In genomic region chr15:94230886-94231727, GRCh38 we compare ENCODE assay signal across 8 cellular contexts. TPM values are rescaled to one million over a fixed set of nuclear protein-coding genes. Genes with fewer than 3 reads are reported as not detected.
DNase-seq lines count a peak whose midpoint lies in the region; ATAC-seq and TF ChIP-seq lines count a peak whose summit lies in the region.

Gene MCTP2, plus strand, starts transcription at chr15:94231561. Its CDS starts 66,705 bp downstream, at chr15:94298266.

- DNase-seq in AG20443 (ENCODE audit: low spot score) (peak; percentile 77), GM19238 (ENCODE audit: insufficient read length, low spot score) (peak; percentile 44), OCI-M1 (lab: John Stamatoyannopoulos, UW) (peak; percentile 92), foreskin keratinocyte (peak; percentile 87 to 93), ovary (peak; percentile 26 to 63 (median 54)), upper lobe of left lung (peak; percentile 95 to 97)
- DNase-seq in activated T-cell treated with anti-CD3 and anti-CD28 coated beads, Interleukin-2, amount 50 U/mL, for 72 hours, result peak; percentile 90 to 93

- TF ChIP-seq POLR2A in ovary (IDR thresholded peaks at IDR 0.05) (no peak), upper lobe of left lung (IDR thresholded peaks at IDR 0.05) (peak in 3 of 4 donors; percentile 1 to 77 (median 64))

- no peak for TF ChIP-seq EP300 in ovary (IDR thresholded peaks at IDR 0.05)
- no peak for TF ChIP-seq EP300 in upper lobe of left lung (IDR thresholded peaks at IDR 0.05)

- H3K27ac ChIP-seq in foreskin keratinocyte (peak within 1 kb of the TSS; percentile 91), ovary (no peak within 1 kb of the TSS), upper lobe of left lung (peak within 1 kb of the TSS; percentile 84 to 89 (median 86))

- H3K27ac Mint-ChIP-seq in activated T-cell treated with anti-CD3 and anti-CD28 coated beads, Interleukin-2, amount 50 U/mL, for 72 hours, result peak within 1 kb of the TSS; percentile 99

- H3K4me1 Mint-ChIP-seq in activated T-cell treated with anti-CD3 and anti-CD28 coated beads, Interleukin-2, amount 50 U/mL, for 72 hours (ENCODE audit: low read depth), result peaks cover 78% of the 10 kb centered on the region

- ATAC-seq in HG03457 (IDR thresholded peaks at IDR 0.05; ENCODE audit: unreplicated experiment) (peak; percentile 48), foreskin keratinocyte (peak; percentile 93), upper lobe of left lung (ENCODE audit: low FRiP score in 2 of 2) (peak; percentile 95 to 98)
- ATAC-seq in activated T-cell treated with anti-CD3 and anti-CD28 coated beads, Interleukin-2, amount 50 U/mL, for 72 hours (replicated peaks in 1 of 2), result peak; percentile 85 to 86

- H3K36me3 ChIP-seq in ovary (no peaks in the 10 kb centered on the region), upper lobe of left lung (no peaks in the 10 kb centered on the region)

- no peaks in the 10 kb centered on the region for H3K27me3 ChIP-seq in foreskin keratinocyte
- no peaks in the 10 kb centered on the region for H3K27me3 ChIP-seq in ovary
- no peaks in the 10 kb centered on the region for H3K27me3 ChIP-seq in upper lobe of left lung

- intact Hi-C loops in ovary (cut with DNase I), result no loop called here

- H3K4me3 ChIP-seq in ovary, result peak within 1 kb of the TSS; percentile 55
- peak within 1 kb of the TSS; percentile 32 to 74 (median 62) for H3K4me3 ChIP-seq in upper lobe of left lung

- H3K36me3 Mint-ChIP-seq in activated T-cell treated with anti-CD3 and anti-CD28 coated beads, Interleukin-2, amount 50 U/mL, for 72 hours (ENCODE audit: insufficient read depth in 2 of 2), result peaks cover 2 to 4% of the 10 kb centered on the region in 2 donors

- peaks cover 16% of the 10 kb centered on the region for H3K27me3 Mint-ChIP-seq in activated T-cell treated with anti-CD3 and anti-CD28 coated beads, Interleukin-2, amount 50 U/mL, for 72 hours (ENCODE audit: low read depth)

- TF ChIP-seq CTCF in foreskin keratinocyte (conservative IDR thresholded peaks at IDR 0.05) (peak; percentile 54), ovary (IDR thresholded peaks at IDR 0.05) (no peak), upper lobe of left lung (IDR thresholded peaks at IDR 0.05) (no peak)

- H3K4me3 Mint-ChIP-seq in activated T-cell treated with anti-CD3 and anti-CD28 coated beads, Interleukin-2, amount 50 U/mL, for 72 hours, result peak within 1 kb of the TSS; percentile 92 to 98

- H3K9me3 ChIP-seq in ovary, result no peaks in the 10 kb centered on the region
- no peaks in the 10 kb centered on the region for H3K9me3 ChIP-seq in upper lobe of left lung

- WGBS in ovary, 3 donors, result 0 to 1% (median 0%) methylated on average over 31 to 66 of the region's 66 CpGs
- 1 to 2% methylated on average over 42 to 51 of the region's 66 CpGs for WGBS in upper lobe of left lung, 2 donors

- H3K4me1 ChIP-seq in foreskin keratinocyte, result peaks cover 31% of the 10 kb centered on the region
- no peaks in the 10 kb centered on the region for H3K4me1 ChIP-seq in ovary (ENCODE audit: insufficient read depth)
- peaks cover 8 to 57% (median 27%) of the 10 kb centered on the region in 4 donors for H3K4me1 ChIP-seq in upper lobe of left lung

- H3K9me3 Mint-ChIP-seq in activated T-cell treated with anti-CD3 and anti-CD28 coated beads, Interleukin-2, amount 50 U/mL, for 72 hours, result no peaks in the 10 kb centered on the region

RNA-seq across cellular contexts. Expression of gene MCTP2, which starts in this region (rescaled TPM):
- total RNA-seq in activated T-cell treated with anti-CD3 and anti-CD28 coated beads, Interleukin-2, amount 50 U/mL, for 72 hours, result 100 to 1,000 TPM in 1 of 2 donors, 10 to 100 TPM in 1; 49.9 to 119 TPM
- total RNA-seq in foreskin keratinocyte (13.4 and 14.5 TPM in 2 replicates), ovary (10 to 100 TPM in 1 of 7 donors, 1 to 10 TPM in 5, under 1 TPM in 1; 0.71 to 44.5 (median 6.0) TPM), upper lobe of left lung (10 to 100 TPM; 33.4 to 64.8 (median 48.5) TPM)
- polyA plus RNA-seq in foreskin keratinocyte (2.7 TPM in 2 replicates), ovary (1 to 10 TPM in 1 of 2 donors, under 1 TPM in 1; 0.86 to 2.0 TPM)

Comparison
In these comparisons a context has a peak if more than half of its experiments do, and no peak if none do; other contexts are left out.
1. DNase-seq: peak in every context shown above with its lines; median percentile 96 in upper lobe of left lung; 92 in OCI-M1; 92 in activated T-cell treated with anti-CD3 and anti-CD28 coated beads, Interleukin-2, amount 50 U/mL, for 72 hours; 90 in foreskin keratinocyte; 77 in AG20443; 54 in ovary; 44 in GM19238.
2. H3K27ac ChIP-seq: peak in foreskin keratinocyte (single experiment) and upper lobe of left lung (4 of 4); none in ovary (0 of 2).
3. Peak in every context shown above with its lines, with median percentiles within 50 percentile points of each other: ATAC-seq.